11 cellular contexts compared by ENCODE assay signal in genomic region chr1:167499106-167499505, GRCh38. TPM values are rescaled to one million over a fixed set of nuclear protein-coding genes. Genes with fewer than 3 reads are reported as not detected.
DNase-seq lines count a peak whose midpoint lies in the region; ATAC-seq and TF ChIP-seq lines count a peak whose summit lies in the region.
"Had no signal": no experiment of that assay in that cellular context is flagged by ENCODE, and none has a peak within 500 bp of the region (broad histone marks: within the 10 kb centered on the region; RNA-seq: fewer than 3 reads in every experiment).

No MANE protein-coding gene starts in this region.

- no peak overlapping the region for H2AK5ac ChIP-seq in trophoblast cell (ENCODE audit: low read length)

- H4K91ac ChIP-seq in trophoblast cell (ENCODE audit: low read depth, low read length): no peak overlapping the region

- peak; percentile 10; the same call in 1 of the 2 replicates for TF ChIP-seq CTCF in OCI-LY3 (IDR thresholded peaks at IDR 0.05; ENCODE audit: low read depth, low read length)

- H2BK12ac ChIP-seq in trophoblast cell (ENCODE audit: low read length): no peak overlapping the region

- H3K4me3 Mint-ChIP-seq in effector memory CD8-positive, alpha-beta T cell: peak overlapping the region; percentile 59 to 60

- WGBS in trophoblast cell (ENCODE audit: extremely low coverage, insufficient coverage, insufficient read length): no CpG with 5 or more reads among the region's 4 CpGs

- no peak overlapping the region for H3K4ac ChIP-seq in trophoblast cell (ENCODE audit: low read depth, low read length)

- no peak overlapping the region for H3K18ac ChIP-seq in trophoblast cell (ENCODE audit: low read length)

- H3K9ac ChIP-seq in OCI-LY3 (ENCODE audit: low read length) (no peak overlapping the region), trophoblast cell (ENCODE audit: low read length) (no peak overlapping the region)

- H3K79me1 ChIP-seq in trophoblast cell (ENCODE audit: low read length): no peaks in the 10 kb centered on the region

- peak; percentile 15 for ATAC-seq in GM18498 (IDR thresholded peaks at IDR 0.05; ENCODE audit: unreplicated experiment)
- ATAC-seq in GM21717 (IDR thresholded peaks at IDR 0.05; ENCODE audit: unreplicated experiment): peak; percentile 16
- ATAC-seq in effector memory CD8-positive, alpha-beta T cell (replicated peaks): peak; percentile 23
- ATAC-seq in HG03159 (IDR thresholded peaks at IDR 0.05; ENCODE audit: unreplicated experiment): no peak
- ATAC-seq: lower lobe of right lung had no signal

- H3K9me3 Mint-ChIP-seq in effector memory CD8-positive, alpha-beta T cell: no peaks in the 10 kb centered on the region

- peak overlapping the region; percentile 78 for H3K4me2 ChIP-seq in OCI-LY3 (ENCODE audit: low read length)
- H3K4me2 ChIP-seq in trophoblast cell (ENCODE audit: low read length): no peak overlapping the region

- H3K9me3 ChIP-seq in OCI-LY3 (ENCODE audit: insufficient read depth, low read length) (no peaks in the 10 kb centered on the region), trophoblast cell (ENCODE audit: insufficient read depth, low read depth, low read length) (peaks cover 2% of the 10 kb centered on the region)
- H3K9me3 ChIP-seq: lower lobe of right lung, ovary had no signal

- peak overlapping the region; percentile 46 for H3K4me3 ChIP-seq in OCI-LY3 (ENCODE audit: low read length)
- H3K4me3 ChIP-seq in trophoblast cell (ENCODE audit: low read depth, low read length): no peak overlapping the region
- H3K4me3 ChIP-seq: lower lobe of right lung, ovary had no signal

- H4K8ac ChIP-seq in trophoblast cell (ENCODE audit: low read depth, low read length): no peak overlapping the region

- no peak overlapping the region for H2BK5ac ChIP-seq in trophoblast cell (ENCODE audit: low read depth, low read length, poor library complexity)

- H3K27me3 ChIP-seq in OCI-LY3 (ENCODE audit: low read depth, low read length) (peaks cover 81% of the 10 kb centered on the region), trophoblast cell (ENCODE audit: insufficient read depth, low read length) (no peaks in the 10 kb centered on the region)
- H3K27me3 ChIP-seq: ovary had no signal

- H4K20me1 ChIP-seq in OCI-LY3 (ENCODE audit: insufficient read depth, low read length): peaks cover 23% of the 10 kb centered on the region; the same call in 1 of the 2 replicates

- no peak overlapping the region for H3K14ac ChIP-seq in trophoblast cell (ENCODE audit: low read length)

- H3K27me3 Mint-ChIP-seq in effector memory CD8-positive, alpha-beta T cell: no peaks in the 10 kb centered on the region

- no peak overlapping the region for H3K23ac ChIP-seq in trophoblast cell (ENCODE audit: low read length)

- peaks cover 59% of the 10 kb centered on the region for H3K36me3 Mint-ChIP-seq in effector memory CD8-positive, alpha-beta T cell (ENCODE audit: insufficient read depth)

- no peak overlapping the region for H2BK120ac ChIP-seq in trophoblast cell (ENCODE audit: insufficient read depth, low read length, poor library complexity)

- H3K4me1 Mint-ChIP-seq in effector memory CD8-positive, alpha-beta T cell (ENCODE audit: low read depth in 2 of 2): peaks cover 86 to 93% of the 10 kb centered on the region in 2 donors

- H3K4me1 ChIP-seq in OCI-LY3 (ENCODE audit: low read length) (peaks cover 40% of the 10 kb centered on the region), trophoblast cell (ENCODE audit: control insufficient read depth in 1 of 2, insufficient read depth in 2 of 2, low read length in 2 of 2) (no peaks in the 10 kb centered on the region)
- H3K4me1 ChIP-seq: lower lobe of right lung had no signal

- H3K27ac Mint-ChIP-seq in effector memory CD8-positive, alpha-beta T cell: peak overlapping the region; percentile 86 to 94

- H3K27ac ChIP-seq in OCI-LY3 (ENCODE audit: low read length) (no peak overlapping the region), trophoblast cell (ENCODE audit: low read depth, low read length) (no peak overlapping the region)
- H3K27ac ChIP-seq: lower lobe of right lung, ovary had no signal

- H4K12ac ChIP-seq in trophoblast cell (ENCODE audit: low read depth, low read length): no peak overlapping the region

- H3K36me3 ChIP-seq in OCI-LY3 (replicated peaks; ENCODE audit: low read depth, low read length): no peaks in the 10 kb centered on the region
- H3K36me3 ChIP-seq in trophoblast cell (ENCODE audit: control insufficient read depth in 1 of 2, insufficient read depth in 2 of 2, low read length in 2 of 2): no peaks in the 10 kb centered on the region
- H3K36me3 ChIP-seq: lower lobe of right lung, ovary had no signal

- no peak for DNase-seq in effector memory CD8-positive, alpha-beta T cell
- DNase-seq in trophoblast cell: no peak
- DNase-seq in HK-2 (ENCODE audit: unreplicated experiment): no peak
- DNase-seq: lower lobe of right lung, NCI-H187, ovary had no signal

- no peak overlapping the region for H2AFZ ChIP-seq in OCI-LY3 (ENCODE audit: low read depth, low read length)
- no peak overlapping the region for H2AFZ ChIP-seq in trophoblast cell (ENCODE audit: insufficient read depth, low read length, poor library complexity)

- H3K79me2 ChIP-seq in OCI-LY3 (ENCODE audit: low read length) (no peaks in the 10 kb centered on the region), trophoblast cell (ENCODE audit: control insufficient read depth, insufficient read depth, low read length, poor library complexity) (no peaks in the 10 kb centered on the region)

RNA-seq across cellular contexts. Expression of gene CD247, which starts 19.2 kb away (rescaled TPM):
- polyA plus RNA-seq in trophoblast cell (2013): 0.22 TPM in 2 replicates
- polyA plus RNA-seq: endothelial cell of umbilical vein had no signal

RNA-seq across cellular contexts. Expression of gene CREG1, which starts 54.5 kb away (rescaled TPM):
- 78.0 and 80.3 TPM in 2 replicates for polyA plus RNA-seq in trophoblast cell (2013)
